ENCODE assay signal across 8 cellular contexts in genomic region chr1:33455537-33456301, GRCh38. TPM values are rescaled to one million over a fixed set of nuclear protein-coding genes. Genes with fewer than 3 reads are reported as not detected.
DNase-seq lines count a peak whose midpoint lies in the region; ATAC-seq and TF ChIP-seq lines count a peak whose summit lies in the region.

No MANE protein-coding gene starts in this region.

- peak; percentile 71 for TF ChIP-seq CTCF in GM12875 (IDR thresholded peaks at IDR 0.05; ENCODE audit: borderline replicate concordance, insufficient read depth, low read depth, low read length)

- peak; percentile 93 to 97 for ATAC-seq in stimulated activated naive B cell treated with anti-CD40 and anti-IgM and Interleukin-4, amounts not matched to agents 10 μg/mL and 1 μg/mL and 100 μg/mL, for 72 hours (replicated peaks)
- no peak for ATAC-seq in HG03045 (IDR thresholded peaks at IDR 0.05; ENCODE audit: unreplicated experiment)

- DNase-seq in Ammon's horn (ENCODE audit: low spot score) (peak; percentile 84), LoVo (ENCODE audit: low spot score) (peak; percentile 43), SJSA1 (ENCODE audit: low read depth in 1 of 2, low spot score in 2 of 2) (peak; percentile 68 to 70), caudate nucleus (lab: John Stamatoyannopoulos, UW) (peak in 43 of 61 donors; percentile 7 to 86 (median 47)), kidney tubule cell (ENCODE audit: low spot score) (peak; percentile 88)
- peak; percentile 47 for DNase-seq in stimulated activated naive B cell treated with anti-CD40 and anti-IgM and Interleukin-4, amounts not matched to agents 10 μg/mL and 1 μg/mL and 100 μg/mL, for 72 hours

- no peaks in the 10 kb centered on the region for H3K36me3 Mint-ChIP-seq in stimulated activated naive B cell treated with anti-CD40 and anti-IgM and Interleukin-4, amounts not matched to agents 10 μg/mL and 1 μg/mL and 100 μg/mL, for 72 hours

- no peaks in the 10 kb centered on the region for H3K9me3 ChIP-seq in SJSA1 (replicated peaks)

- H3K27ac Mint-ChIP-seq in stimulated activated naive B cell treated with anti-CD40 and anti-IgM and Interleukin-4, amounts not matched to agents 10 μg/mL and 1 μg/mL and 100 μg/mL, for 72 hours, result no peak overlapping the region

- H3K27me3 Mint-ChIP-seq in stimulated activated naive B cell treated with anti-CD40 and anti-IgM and Interleukin-4, amounts not matched to agents 10 μg/mL and 1 μg/mL and 100 μg/mL, for 72 hours, result peaks cover 0 to under 1% of the 10 kb centered on the region in 2 donors

- H3K4me1 ChIP-seq in SJSA1 (replicated peaks), result peaks cover 31% of the 10 kb centered on the region

- H3K4me3 ChIP-seq in GM12875 (ENCODE audit: low read depth, low read length) (no peak overlapping the region), SJSA1 (no peak overlapping the region)

- H3K27me3 ChIP-seq in SJSA1 (replicated peaks), result no peaks in the 10 kb centered on the region

- H3K4me1 Mint-ChIP-seq in stimulated activated naive B cell treated with anti-CD40 and anti-IgM and Interleukin-4, amounts not matched to agents 10 μg/mL and 1 μg/mL and 100 μg/mL, for 72 hours, result peaks cover 26 to 31% of the 10 kb centered on the region in 2 donors

- H3K4me3 Mint-ChIP-seq in stimulated activated naive B cell treated with anti-CD40 and anti-IgM and Interleukin-4, amounts not matched to agents 10 μg/mL and 1 μg/mL and 100 μg/mL, for 72 hours, result peak overlapping the region; percentile 10 to 23

- H3K36me3 ChIP-seq in SJSA1, result no peaks in the 10 kb centered on the region

- no peaks in the 10 kb centered on the region for H3K9me3 Mint-ChIP-seq in stimulated activated naive B cell treated with anti-CD40 and anti-IgM and Interleukin-4, amounts not matched to agents 10 μg/mL and 1 μg/mL and 100 μg/mL, for 72 hours

- H3K27ac ChIP-seq in SJSA1 (no peak overlapping the region), caudate nucleus (ENCODE audit: low read depth, low read length) (no peak overlapping the region)

RNA-seq across cellular contexts. Expression of gene ZSCAN20, which starts 16.7 kb away (rescaled TPM):
- 5.3 and 8.5 TPM in 2 replicates for total RNA-seq in SJSA1 (2014; rRNA removed; shearing (Covaris generic))

RNA-seq across cellular contexts. Expression of gene PHC2, which starts 24.8 kb away (rescaled TPM):
- 88.1 and 92.8 TPM in 2 replicates for total RNA-seq in SJSA1 (2014; rRNA removed; shearing (Covaris generic))
